8 cellular contexts compared by ENCODE assay signal in the genomic region with DNA sequence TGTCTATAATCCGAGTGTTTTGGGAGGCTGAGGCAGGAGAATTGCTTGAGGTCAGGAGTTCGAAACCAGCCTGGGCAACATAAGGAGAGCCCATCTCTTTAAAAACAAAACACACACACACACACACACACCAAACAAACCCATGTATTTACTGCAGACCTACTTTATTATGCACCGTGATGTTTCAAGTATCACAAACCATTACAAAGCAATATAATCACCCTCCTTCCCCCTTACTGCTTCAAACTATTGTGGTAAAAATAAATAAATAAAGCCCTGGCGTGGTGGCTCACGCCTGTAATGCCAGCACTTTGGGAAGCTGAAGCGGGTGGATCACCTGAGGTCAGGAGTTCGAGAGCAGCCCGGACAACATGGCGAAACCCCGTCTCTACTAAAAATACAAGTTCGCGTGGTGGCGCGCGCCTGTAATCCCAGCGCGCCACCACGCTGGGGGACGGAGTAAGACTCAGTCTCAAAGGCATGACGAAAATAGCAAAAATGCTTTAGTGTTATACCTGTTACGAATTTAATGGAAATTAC. TPM values are rescaled to one million over a fixed set of nuclear protein-coding genes. Genes with fewer than 3 reads are reported as not detected.
DNase-seq lines count a peak whose midpoint lies in the region; ATAC-seq and TF ChIP-seq lines count a peak whose summit lies in the region.

No MANE protein-coding gene starts in this region.

- peak overlapping the region; percentile 91 for H3K4me3 ChIP-seq in CD4-positive, CD25-positive, alpha-beta regulatory T cell (ENCODE audit: low read depth, low read length)
- H3K4me3 ChIP-seq in Loucy (ENCODE audit: low read length, poor library complexity, severe bottlenecking): peak overlapping the region; percentile 92

- peak overlapping the region; percentile 99 for H3K4me2 ChIP-seq in Loucy (ENCODE audit: low read depth, low read length, poor library complexity, severe bottlenecking)

- TF ChIP-seq CTCF in Loucy (conservative IDR thresholded peaks at IDR 0.05; ENCODE audit: low read length): no peak
- TF ChIP-seq CTCF in nephron (IDR thresholded peaks at IDR 0.05; ENCODE audit: unreplicated experiment in 3 of 3): no peak
- no peak for TF ChIP-seq CTCF in GM20000 (IDR thresholded peaks at IDR 0.05; ENCODE audit: extremely low read depth, missing control alignments)

- peak overlapping the region; percentile 91 for H3K27ac ChIP-seq in CD4-positive, CD25-positive, alpha-beta regulatory T cell (ENCODE audit: insufficient read depth, low read length, poor library complexity, severe bottlenecking)

- H3K4me1 Mint-ChIP-seq in CD4-positive, CD25-positive, alpha-beta regulatory T cell: peaks cover 9 to 34% (median 22%) of the 10 kb centered on the region in 4 donors
- H3K4me1 Mint-ChIP-seq in dendritic cell treated with granulocyte-macrophage colony-stimulating factor and Interleukin-4, amounts not matched to agents 40 ng/mL and 50 ng/mL, for 4 days (ENCODE audit: low read depth): peaks cover 23% of the 10 kb centered on the region
- H3K4me1 Mint-ChIP-seq in nephron: peaks cover 36% of the 10 kb centered on the region

- no peaks in the 10 kb centered on the region for H3K9me2 ChIP-seq in Loucy (replicated peaks; ENCODE audit: low read depth, low read length)

- H3K36me3 ChIP-seq in CD4-positive, CD25-positive, alpha-beta regulatory T cell (ENCODE audit: control insufficient read depth, insufficient read depth, low read length): no peaks in the 10 kb centered on the region
- H3K36me3 ChIP-seq in Loucy (ENCODE audit: insufficient read depth, low read length): no peaks in the 10 kb centered on the region

- no peak for ATAC-seq in CD4-positive, CD25-positive, alpha-beta regulatory T cell (ENCODE audit: low read depth in 2 of 2)

- H3F3A ChIP-seq in Loucy (ENCODE audit: low read depth): peaks cover 8% of the 10 kb centered on the region; the same call in 1 of the 2 replicates

- peaks cover 40% of the 10 kb centered on the region for H3K4me1 ChIP-seq in CD4-positive, CD25-positive, alpha-beta regulatory T cell (ENCODE audit: control insufficient read depth, insufficient read depth, low read length, poor library complexity, severe bottlenecking)
- peaks cover 42% of the 10 kb centered on the region for H3K4me1 ChIP-seq in Loucy (ENCODE audit: insufficient read depth, low read length, poor library complexity, severe bottlenecking)

- H3K36me3 Mint-ChIP-seq in CD4-positive, CD25-positive, alpha-beta regulatory T cell: peaks cover 7% of the 10 kb centered on the region
- peaks cover 22% of the 10 kb centered on the region for H3K36me3 Mint-ChIP-seq in dendritic cell treated with granulocyte-macrophage colony-stimulating factor and Interleukin-4, amounts not matched to agents 40 ng/mL and 50 ng/mL, for 4 days (ENCODE audit: low read depth)
- H3K36me3 Mint-ChIP-seq in nephron (ENCODE audit: low read depth): peaks cover 4% of the 10 kb centered on the region

- intact Hi-C loops in dendritic cell treated with granulocyte-macrophage colony-stimulating factor and Interleukin-4, amounts not matched to agents 40 ng/mL and 50 ng/mL, for 4 days (cut with micrococcal nuclease): no loop called here

- peaks cover 41% of the 10 kb centered on the region for H3K79me2 ChIP-seq in Loucy (ENCODE audit: insufficient read depth, low read length)

- H2AFZ ChIP-seq in Loucy (ENCODE audit: low read length): no peak overlapping the region

- H3K9ac ChIP-seq in Loucy (ENCODE audit: low read depth, low read length, poor library complexity, severe bottlenecking): peak overlapping the region; percentile 93

- no peaks in the 10 kb centered on the region for H3K27me3 ChIP-seq in CD4-positive, CD25-positive, alpha-beta regulatory T cell (ENCODE audit: control insufficient read depth, insufficient read depth, low read length)
- H3K27me3 ChIP-seq in Loucy (ENCODE audit: insufficient read depth, low read length, poor library complexity, severe bottlenecking): no peaks in the 10 kb centered on the region

- peaks cover 22% of the 10 kb centered on the region for H4K20me1 ChIP-seq in Loucy (ENCODE audit: insufficient read depth, low read length, poor library complexity, severe bottlenecking)

- peak overlapping the region; percentile 94 to 100 (median 100) for H3K4me3 Mint-ChIP-seq in CD4-positive, CD25-positive, alpha-beta regulatory T cell
- H3K4me3 Mint-ChIP-seq in dendritic cell treated with granulocyte-macrophage colony-stimulating factor and Interleukin-4, amounts not matched to agents 40 ng/mL and 50 ng/mL, for 4 days: peak overlapping the region; percentile 98
- H3K4me3 Mint-ChIP-seq in nephron: peak overlapping the region; percentile 96 to 100 (median 97)

- peaks cover 12% of the 10 kb centered on the region for H3K27me3 Mint-ChIP-seq in CD4-positive, CD25-positive, alpha-beta regulatory T cell
- no peaks in the 10 kb centered on the region for H3K27me3 Mint-ChIP-seq in dendritic cell treated with granulocyte-macrophage colony-stimulating factor and Interleukin-4, amounts not matched to agents 40 ng/mL and 50 ng/mL, for 4 days
- H3K27me3 Mint-ChIP-seq in nephron (ENCODE audit: low read depth): no peaks in the 10 kb centered on the region

- H3K9me3 ChIP-seq in CD4-positive, CD25-positive, alpha-beta regulatory T cell (ENCODE audit: control insufficient read depth in 2 of 2, low read length in 2 of 2): no peaks in the 10 kb centered on the region
- no peaks in the 10 kb centered on the region for H3K9me3 ChIP-seq in Loucy (ENCODE audit: insufficient read depth, low read depth, low read length)

- no peak for DNase-seq in CD4-positive, CD25-positive, alpha-beta regulatory T cell
- DNase-seq in C1 segment of cervical spinal cord (lab: John Stamatoyannopoulos, UW) (no peak), NCI-H510A (lab: John Stamatoyannopoulos, UW) (no peak), GM20000 (ENCODE audit: low spot score) (no peak), DMS79 (lab: John Stamatoyannopoulos, UW) (no peak)

- H3K9me3 Mint-ChIP-seq in CD4-positive, CD25-positive, alpha-beta regulatory T cell: peaks cover 0 to 13% (median 1%) of the 10 kb centered on the region in 7 donors
- no peaks in the 10 kb centered on the region for H3K9me3 Mint-ChIP-seq in dendritic cell treated with granulocyte-macrophage colony-stimulating factor and Interleukin-4, amounts not matched to agents 40 ng/mL and 50 ng/mL, for 4 days
- no peaks in the 10 kb centered on the region for H3K9me3 Mint-ChIP-seq in nephron

- peak overlapping the region in 1 of 3 donors; percentile 42 for H3K27ac Mint-ChIP-seq in CD4-positive, CD25-positive, alpha-beta regulatory T cell
- H3K27ac Mint-ChIP-seq in dendritic cell treated with granulocyte-macrophage colony-stimulating factor and Interleukin-4, amounts not matched to agents 40 ng/mL and 50 ng/mL, for 4 days: peak overlapping the region; percentile 92
- peak overlapping the region; percentile 33 to 98 (median 70) for H3K27ac Mint-ChIP-seq in nephron

RNA-seq across cellular contexts. Expression of gene TBCC, which starts 1.5 kb away (rescaled TPM):
- total RNA-seq in CD4-positive, CD25-positive, alpha-beta regulatory T cell: 89.2 TPM
- polyA plus RNA-seq in CD4-positive, CD25-positive, alpha-beta regulatory T cell: 100 to 1,000 TPM; 117 to 136 (median 134) TPM

RNA-seq across cellular contexts. Expression of gene PRPH2, which starts 22.0 kb away (rescaled TPM):
- not detected for total RNA-seq in CD4-positive, CD25-positive, alpha-beta regulatory T cell
- under 1 TPM in 3 of 4 donors, not detected in 1; 0.07 to 0.29 (median 0.18) TPM for polyA plus RNA-seq in CD4-positive, CD25-positive, alpha-beta regulatory T cell

RNA-seq across cellular contexts. Expression of gene BICRAL, which starts 37.4 kb away (rescaled TPM):
- total RNA-seq in CD4-positive, CD25-positive, alpha-beta regulatory T cell: 47.0 TPM
- 1 to 10 TPM; 3.3 to 3.8 (median 3.4) TPM for polyA plus RNA-seq in CD4-positive, CD25-positive, alpha-beta regulatory T cell
